Comparison of ENCODE assay signal across 1 cellular context in genomic region chr2:178522950-178523595, GRCh38.
TF ChIP-seq lines count a peak whose summit lies in the region.

No MANE protein-coding gene starts in this region.

TF ChIP-seq in K562, 482 proteins besides CTCF, POLR2A, EP300 and RAD21 (continued from another document and continues in another):
- TF ChIP-seq, protein P1, sequence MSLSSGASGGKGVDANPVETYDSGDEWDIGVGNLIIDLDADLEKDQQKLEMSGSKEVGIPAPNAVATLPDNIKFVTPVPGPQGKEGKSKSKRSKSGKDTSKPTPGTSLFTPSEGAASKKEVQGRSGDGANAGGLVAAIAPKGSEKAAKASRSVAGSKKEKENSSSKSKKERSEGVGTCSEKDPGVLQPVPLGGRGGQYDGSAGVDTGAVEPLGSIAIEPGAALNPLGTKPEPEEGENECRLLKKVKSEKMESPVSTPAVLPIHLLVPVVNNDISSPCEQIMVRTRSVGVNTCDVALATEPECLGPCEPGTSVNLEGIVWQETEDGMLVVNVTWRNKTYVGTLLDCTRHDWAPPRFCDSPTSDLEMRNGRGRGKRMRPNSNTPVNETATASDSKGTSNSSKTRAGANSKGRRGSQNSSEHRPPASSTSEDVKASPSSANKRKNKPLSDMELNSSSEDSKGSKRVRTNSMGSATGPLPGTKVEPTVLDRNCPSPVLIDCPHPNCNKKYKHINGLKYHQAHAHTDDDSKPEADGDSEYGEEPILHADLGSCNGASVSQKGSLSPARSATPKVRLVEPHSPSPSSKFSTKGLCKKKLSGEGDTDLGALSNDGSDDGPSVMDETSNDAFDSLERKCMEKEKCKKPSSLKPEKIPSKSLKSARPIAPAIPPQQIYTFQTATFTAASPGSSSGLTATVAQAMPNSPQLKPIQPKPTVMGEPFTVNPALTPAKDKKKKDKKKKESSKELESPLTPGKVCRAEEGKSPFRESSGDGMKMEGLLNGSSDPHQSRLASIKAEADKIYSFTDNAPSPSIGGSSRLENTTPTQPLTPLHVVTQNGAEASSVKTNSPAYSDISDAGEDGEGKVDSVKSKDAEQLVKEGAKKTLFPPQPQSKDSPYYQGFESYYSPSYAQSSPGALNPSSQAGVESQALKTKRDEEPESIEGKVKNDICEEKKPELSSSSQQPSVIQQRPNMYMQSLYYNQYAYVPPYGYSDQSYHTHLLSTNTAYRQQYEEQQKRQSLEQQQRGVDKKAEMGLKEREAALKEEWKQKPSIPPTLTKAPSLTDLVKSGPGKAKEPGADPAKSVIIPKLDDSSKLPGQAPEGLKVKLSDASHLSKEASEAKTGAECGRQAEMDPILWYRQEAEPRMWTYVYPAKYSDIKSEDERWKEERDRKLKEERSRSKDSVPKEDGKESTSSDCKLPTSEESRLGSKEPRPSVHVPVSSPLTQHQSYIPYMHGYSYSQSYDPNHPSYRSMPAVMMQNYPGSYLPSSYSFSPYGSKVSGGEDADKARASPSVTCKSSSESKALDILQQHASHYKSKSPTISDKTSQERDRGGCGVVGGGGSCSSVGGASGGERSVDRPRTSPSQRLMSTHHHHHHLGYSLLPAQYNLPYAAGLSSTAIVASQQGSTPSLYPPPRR (CRISPR knock-in tag; IDR thresholded peaks at IDR 0.05; ENCODE audit: borderline replicate concordance), result no peak
- no peak for TF ChIP-seq HLTF (IDR thresholded peaks at IDR 0.05)
- no peak for TF ChIP-seq SREBF2 (CRISPR knock-in tag; IDR thresholded peaks at IDR 0.05)
- peak; percentile 63; the same call in 1 of the 2 replicates for TF ChIP-seq SP1 (CRISPR knock-in tag; IDR thresholded peaks at IDR 0.05)
- TF ChIP-seq IFI16 (CRISPR knock-in tag; IDR thresholded peaks at IDR 0.05), result no peak
- TF ChIP-seq, protein P2, sequence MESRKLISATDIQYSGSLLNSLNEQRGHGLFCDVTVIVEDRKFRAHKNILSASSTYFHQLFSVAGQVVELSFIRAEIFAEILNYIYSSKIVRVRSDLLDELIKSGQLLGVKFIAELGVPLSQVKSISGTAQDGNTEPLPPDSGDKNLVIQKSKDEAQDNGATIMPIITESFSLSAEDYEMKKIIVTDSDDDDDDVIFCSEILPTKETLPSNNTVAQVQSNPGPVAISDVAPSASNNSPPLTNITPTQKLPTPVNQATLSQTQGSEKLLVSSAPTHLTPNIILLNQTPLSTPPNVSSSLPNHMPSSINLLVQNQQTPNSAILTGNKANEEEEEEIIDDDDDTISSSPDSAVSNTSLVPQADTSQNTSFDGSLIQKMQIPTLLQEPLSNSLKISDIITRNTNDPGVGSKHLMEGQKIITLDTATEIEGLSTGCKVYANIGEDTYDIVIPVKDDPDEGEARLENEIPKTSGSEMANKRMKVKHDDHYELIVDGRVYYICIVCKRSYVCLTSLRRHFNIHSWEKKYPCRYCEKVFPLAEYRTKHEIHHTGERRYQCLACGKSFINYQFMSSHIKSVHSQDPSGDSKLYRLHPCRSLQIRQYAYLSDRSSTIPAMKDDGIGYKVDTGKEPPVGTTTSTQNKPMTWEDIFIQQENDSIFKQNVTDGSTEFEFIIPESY (CRISPR knock-in tag; IDR thresholded peaks at IDR 0.05), result peak; percentile 64
- TF ChIP-seq, protein P3, sequence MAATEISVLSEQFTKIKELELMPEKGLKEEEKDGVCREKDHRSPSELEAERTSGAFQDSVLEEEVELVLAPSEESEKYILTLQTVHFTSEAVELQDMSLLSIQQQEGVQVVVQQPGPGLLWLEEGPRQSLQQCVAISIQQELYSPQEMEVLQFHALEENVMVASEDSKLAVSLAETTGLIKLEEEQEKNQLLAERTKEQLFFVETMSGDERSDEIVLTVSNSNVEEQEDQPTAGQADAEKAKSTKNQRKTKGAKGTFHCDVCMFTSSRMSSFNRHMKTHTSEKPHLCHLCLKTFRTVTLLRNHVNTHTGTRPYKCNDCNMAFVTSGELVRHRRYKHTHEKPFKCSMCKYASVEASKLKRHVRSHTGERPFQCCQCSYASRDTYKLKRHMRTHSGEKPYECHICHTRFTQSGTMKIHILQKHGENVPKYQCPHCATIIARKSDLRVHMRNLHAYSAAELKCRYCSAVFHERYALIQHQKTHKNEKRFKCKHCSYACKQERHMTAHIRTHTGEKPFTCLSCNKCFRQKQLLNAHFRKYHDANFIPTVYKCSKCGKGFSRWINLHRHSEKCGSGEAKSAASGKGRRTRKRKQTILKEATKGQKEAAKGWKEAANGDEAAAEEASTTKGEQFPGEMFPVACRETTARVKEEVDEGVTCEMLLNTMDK (IDR thresholded peaks at IDR 0.05; ENCODE audit: borderline replicate concordance, insufficient read depth, low read depth, low read length, poor library complexity, severe bottlenecking), result no peak
- peak; percentile 63 for TF ChIP-seq L3MBTL2 (IDR thresholded peaks at IDR 0.05)
- TF ChIP-seq TBL1XR1 (IDR thresholded peaks at IDR 0.05; ENCODE audit: low read length in 2 of 2), result peak in 1 of 2 experiments; percentile 49; a peak in 1 of 4 replicates
- no peak for TF ChIP-seq CHD7 (IDR thresholded peaks at IDR 0.05; ENCODE audit: low read depth, low read length)
- TF ChIP-seq BRCA1 (IDR thresholded peaks at IDR 0.05), result no peak
- TF ChIP-seq BRCA1 (CRISPR knock-in tag; IDR thresholded peaks at IDR 0.05), result no peak
- 0 out of 2 replicates have a peak, but pooled peaks have one; percentile 32 for TF ChIP-seq SMC3 (conservative IDR thresholded peaks at IDR 0.05; ENCODE audit: insufficient read depth, low read depth, low read length)
- TF ChIP-seq PHB (CRISPR knock-in tag; IDR thresholded peaks at IDR 0.05), result no peak; the same call in 1 of the 2 replicates
- TF ChIP-seq FIP1L1 (IDR thresholded peaks at IDR 0.05; ENCODE audit: low read depth, low read length, poor library complexity, severe bottlenecking), result no peak
- peak; percentile 47; the same call in 1 of the 2 replicates for TF ChIP-seq ARID4B (CRISPR knock-in tag; IDR thresholded peaks at IDR 0.05)
- TF ChIP-seq MXI1 (IDR thresholded peaks at IDR 0.05; ENCODE audit: low read depth, low read length), result no peak
- no peak for TF ChIP-seq UBTF (IDR thresholded peaks at IDR 0.05; ENCODE audit: borderline replicate concordance in 1 of 2, low read depth in 2 of 2, low read length in 2 of 2)
- TF ChIP-seq CBX3 (IDR thresholded peaks at IDR 0.05; ENCODE audit: borderline replicate concordance in 1 of 2, low read length in 2 of 2), result peak in 1 of 2 experiments; percentile 98; a peak in 2 of 3 replicates
- no peak; the same call in 1 of the 2 replicates for TF ChIP-seq BMI1 (IDR thresholded peaks at IDR 0.05; ENCODE audit: low read length)
- TF ChIP-seq PTBP1 (IDR thresholded peaks at IDR 0.05; ENCODE audit: low read depth, low read length), result 0 out of 2 replicates have a peak, but pooled peaks have one; percentile 32
